Comparison of ENCODE assay signal across 17 cellular contexts in the genomic region with DNA sequence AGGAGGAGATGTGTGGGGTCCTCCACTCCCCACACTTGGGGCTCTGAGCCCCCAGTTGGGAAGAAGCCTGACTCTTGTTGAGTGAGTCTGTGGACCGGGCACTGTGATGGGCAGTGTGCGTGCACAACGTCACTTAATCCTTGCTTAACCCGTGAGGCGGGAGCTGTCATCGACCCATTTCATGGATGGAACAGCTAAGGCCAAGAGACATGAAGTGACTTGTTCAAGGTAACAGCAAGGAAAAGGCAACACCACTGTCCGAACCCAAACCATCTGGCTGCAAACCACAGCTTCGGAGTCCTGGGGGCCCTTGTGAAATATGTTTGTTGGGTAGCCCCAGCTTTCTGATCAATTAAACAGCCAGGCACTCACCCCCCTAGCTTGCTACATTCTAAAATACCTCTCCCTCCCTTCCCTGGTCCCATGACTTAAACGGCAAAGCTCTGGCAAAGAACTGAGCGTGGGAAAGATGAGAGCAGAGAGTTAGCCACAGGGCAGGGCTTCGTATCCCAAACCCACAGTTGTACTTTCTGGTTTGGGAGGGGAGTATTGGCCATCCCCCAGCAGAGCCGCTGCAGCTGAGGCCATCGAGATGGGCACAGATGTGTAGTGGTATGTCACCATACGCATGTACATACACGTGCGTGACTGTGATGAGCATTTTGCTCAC.
"Had no signal": no experiment of that assay in that cellular context is flagged by ENCODE, and none has a peak within 500 bp of the region (broad histone marks: within the 10 kb centered on the region; RNA-seq: fewer than 3 reads in every experiment).

No MANE protein-coding gene starts in this region.

- H3K9me3 ChIP-seq: body of pancreas had no signal

- H3K4me3 ChIP-seq: body of pancreas had no signal

- H3K27me3 ChIP-seq: body of pancreas had no signal

- H3K9me3 Mint-ChIP-seq: activated T-cell treated with anti-CD3 and anti-CD28 coated beads, Interleukin-2, amount 50 U/mL, for 72 hours; central memory CD8-positive, alpha-beta T cell; memory B cell; nephron; stimulated activated effector memory CD8-positive, alpha-beta T cell treated with anti-CD3 and anti-CD28 coated beads, Interleukin-12 subunit alpha, Interleukin-12 subunit beta, amount 100 ng/mL, for 72 hours; T-helper 1 cell treated with Interleukin-12 subunit alpha and Interleukin-12 subunit beta and Interleukin-4 antibody, amounts not matched to agents 30 μg/mL and 1 μg/mL, for 36 hours; type B pancreatic cell; WTC11 had no signal

- DNase-seq: activated CD4-positive, alpha-beta T cell treated with anti-CD3 and anti-CD28 coated beads for 4 hours; activated CD8-positive, alpha-beta memory T cell treated with anti-CD3 and anti-CD28 coated beads, Interleukin-2, amount 50 U/mL, for 48 hours; activated gamma-delta T cell treated with Interleukin-2 at 50 U/mL for 16 hours; activated T-cell treated with anti-CD3 and anti-CD28 coated beads, Interleukin-2, amount 50 U/mL, for 72 hours; body of pancreas; cortex of kidney; effector CD8-positive, alpha-beta T cell; foreskin melanocyte; left ventricle myocardium superior had no signal

- H3K4me3 Mint-ChIP-seq: activated naive CD8-positive, alpha-beta T cell; activated T-cell treated with anti-CD3 and anti-CD28 coated beads, Interleukin-2, amount 50 U/mL, for 72 hours; central memory CD8-positive, alpha-beta T cell; memory B cell; nephron; stimulated activated effector memory CD8-positive, alpha-beta T cell treated with anti-CD3 and anti-CD28 coated beads, Interleukin-12 subunit alpha, Interleukin-12 subunit beta, amount 100 ng/mL, for 72 hours; T-helper 1 cell treated with Interleukin-12 subunit alpha and Interleukin-12 subunit beta and Interleukin-4 antibody, amounts not matched to agents 30 μg/mL and 1 μg/mL, for 36 hours; type B pancreatic cell; WTC11 had no signal

- H3K4me1 ChIP-seq: body of pancreas had no signal

- H3K27ac ChIP-seq: body of pancreas had no signal

- H3K27me3 Mint-ChIP-seq: activated naive CD8-positive, alpha-beta T cell; central memory CD8-positive, alpha-beta T cell; type B pancreatic cell had no signal

- ATAC-seq: activated T-cell treated with anti-CD3 and anti-CD28 coated beads, Interleukin-2, amount 50 U/mL, for 72 hours; body of pancreas; stimulated activated effector memory CD8-positive, alpha-beta T cell treated with anti-CD3 and anti-CD28 coated beads, Interleukin-12 subunit alpha, Interleukin-12 subunit beta, amount 100 ng/mL, for 72 hours; WTC11 had no signal

- H3K4me1 Mint-ChIP-seq: central memory CD8-positive, alpha-beta T cell; memory B cell; nephron; stimulated activated effector memory CD8-positive, alpha-beta T cell treated with anti-CD3 and anti-CD28 coated beads, Interleukin-12 subunit alpha, Interleukin-12 subunit beta, amount 100 ng/mL, for 72 hours; WTC11 had no signal

- H3K36me3 Mint-ChIP-seq: activated naive CD8-positive, alpha-beta T cell; memory B cell had no signal

- H3K27ac Mint-ChIP-seq: activated naive CD8-positive, alpha-beta T cell; activated T-cell treated with anti-CD3 and anti-CD28 coated beads, Interleukin-2, amount 50 U/mL, for 72 hours; memory B cell; nephron; stimulated activated effector memory CD8-positive, alpha-beta T cell treated with anti-CD3 and anti-CD28 coated beads, Interleukin-12 subunit alpha, Interleukin-12 subunit beta, amount 100 ng/mL, for 72 hours; T-helper 1 cell treated with Interleukin-12 subunit alpha and Interleukin-12 subunit beta and Interleukin-4 antibody, amounts not matched to agents 30 μg/mL and 1 μg/mL, for 36 hours; type B pancreatic cell; WTC11 had no signal
